Comparison of ENCODE assay signal across 8 cellular contexts in the genomic region with DNA sequence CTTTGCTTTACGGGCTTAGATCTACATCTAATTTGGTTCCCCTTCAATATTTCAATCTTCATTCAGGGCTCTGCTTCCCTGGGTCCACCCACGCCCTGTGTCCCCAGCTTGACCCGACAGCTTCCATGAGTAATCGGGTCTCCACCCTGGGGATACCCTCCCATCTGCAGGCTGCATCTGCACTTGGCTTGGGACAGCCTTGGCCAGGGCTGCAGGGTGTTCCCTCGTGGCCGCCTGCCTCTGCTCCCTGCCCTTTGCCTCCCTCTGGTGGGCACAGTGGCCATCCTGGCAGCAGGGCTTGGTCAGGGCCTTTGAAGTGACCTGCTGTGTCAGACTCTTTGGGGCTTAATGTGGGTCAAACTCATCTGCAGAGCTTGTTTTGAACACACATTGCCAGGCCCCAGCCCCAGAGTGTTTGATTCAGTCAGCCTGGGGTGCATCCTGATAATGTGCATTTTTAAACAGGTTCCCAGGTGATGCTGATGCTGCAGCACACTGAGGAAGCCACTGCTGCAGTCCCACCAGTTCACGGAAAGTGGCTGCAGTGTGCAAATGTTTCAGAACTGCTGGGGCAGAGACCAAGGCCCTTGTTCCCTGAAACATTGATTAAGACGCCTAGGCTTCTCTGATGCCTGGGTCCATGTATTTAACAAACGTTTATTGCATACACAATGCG.
DNase-seq lines count a peak whose midpoint lies in the region; ATAC-seq and TF ChIP-seq lines count a peak whose summit lies in the region.

No MANE protein-coding gene starts in this region.

- no peaks in the 10 kb centered on the region for H3K27me3 ChIP-seq in MG63

- CTCF ChIA-PET in GM10248 (lab: Yijun Ruan, JAX), result interaction anchor here (0.9 to 2.6 kb wide), 6 partner anchors 10 to 415 kb away, joined by 3 to 10 read pairs (median 4); no protein-coding TSS in a partner anchor

- H3K9me3 ChIP-seq in MG63, result no peaks in the 10 kb centered on the region

- no peak overlapping the region for H3K4me3 Mint-ChIP-seq in effector memory CD8-positive, alpha-beta T cell

- peak; percentile 23 for TF ChIP-seq CTCF in GM10248 (IDR thresholded peaks at IDR 0.05; ENCODE audit: control extremely low read depth, extremely low read depth, low read depth, missing control alignments)
- no peak for TF ChIP-seq CTCF in lower leg skin (IDR thresholded peaks at IDR 0.05)

- ATAC-seq in effector memory CD8-positive, alpha-beta T cell (replicated peaks), result no peak

- WGBS in lower leg skin, 2 donors, result 48 to 50% methylated on average over 10 of the region's 10 CpGs

- no peaks in the 10 kb centered on the region for H3K36me3 ChIP-seq in MG63

- no peak overlapping the region for H3K27ac Mint-ChIP-seq in effector memory CD8-positive, alpha-beta T cell

- no peaks in the 10 kb centered on the region for H3K9me3 Mint-ChIP-seq in effector memory CD8-positive, alpha-beta T cell

- H3K4me1 Mint-ChIP-seq in effector memory CD8-positive, alpha-beta T cell (ENCODE audit: low read depth in 2 of 2), result no peaks in the 10 kb centered on the region

- DNase-seq in GM10248 (ENCODE audit: extremely low spot score) (no peak), MG63 (peak; percentile 88), cerebellar cortex (ENCODE audit: low spot score) (peak; percentile 5), lower leg skin (ENCODE audit: low spot score in 2 of 2) (peak; percentile 66 to 94), NCI-H187 (lab: John Stamatoyannopoulos, UW) (no peak), NCI-H510A (lab: John Stamatoyannopoulos, UW) (no peak)
- no peak for DNase-seq in effector memory CD8-positive, alpha-beta T cell
- DNase-seq in stimulated activated CD4-positive, alpha-beta T cell treated with anti-CD3 and anti-CD28 coated beads, Interleukin-4, amount 100 ng/mL, for 24 hours, result no peak

- POLR2A ChIA-PET in GM10248 (lab: Yijun Ruan, JAX), result no interaction called here

- no peaks in the 10 kb centered on the region for H3K36me3 Mint-ChIP-seq in effector memory CD8-positive, alpha-beta T cell (ENCODE audit: insufficient read depth)

- intact Hi-C loops in lower leg skin (cut with DNase I; ENCODE audit: low total_unique reads), result no loop called here

- H3K27me3 Mint-ChIP-seq in effector memory CD8-positive, alpha-beta T cell, result peaks cover 0 to 18% of the 10 kb centered on the region in 2 donors

- no peak overlapping the region for H3K4me3 ChIP-seq in MG63
- no peak overlapping the region for H3K4me3 ChIP-seq in lower leg skin (ENCODE audit: low read depth, poor library complexity, severe bottlenecking)

- TF ChIP-seq POLR2A in lower leg skin (IDR thresholded peaks at IDR 0.05), result no peak

Comparison
In these comparisons a context has a peak if more than half of its experiments do, and no peak if none do; other contexts are left out.
1. DNase-seq: peak in MG63 (single experiment), cerebellar cortex (single experiment) and lower leg skin (2 of 2); none in GM10248 (single experiment), NCI-H187 (0 of 2), effector memory CD8-positive, alpha-beta T cell (0 of 3), NCI-H510A (single experiment) and stimulated activated CD4-positive, alpha-beta T cell treated with anti-CD3 and anti-CD28 coated beads, Interleukin-4, amount 100 ng/mL, for 24 hours (single experiment).